Comparison of ENCODE assay signal across 11 cellular contexts in the genomic region with DNA sequence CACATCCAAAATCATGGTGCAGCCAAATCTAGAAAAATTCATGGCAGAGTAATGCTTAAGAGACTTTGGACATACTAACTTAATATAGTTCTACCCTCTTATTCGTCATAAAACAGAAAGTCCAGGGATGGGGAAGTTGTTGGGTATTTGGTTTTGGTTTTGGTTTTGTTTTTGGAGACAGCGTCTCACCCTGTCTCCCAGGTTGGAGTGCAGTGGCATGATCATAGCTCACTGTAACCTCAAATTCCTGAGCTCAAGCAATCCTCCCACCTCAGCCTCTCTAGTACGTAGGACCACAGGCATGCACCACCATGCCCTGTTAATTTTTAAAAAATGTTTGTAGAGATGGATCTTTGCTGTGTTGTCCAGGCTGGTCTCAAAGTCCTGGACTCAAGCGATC.
DNase-seq lines count a peak whose midpoint lies in the region; ATAC-seq and TF ChIP-seq lines count a peak whose summit lies in the region.
"Had no signal": no experiment of that assay in that cellular context is flagged by ENCODE, and none has a peak within 500 bp of the region (broad histone marks: within the 10 kb centered on the region; RNA-seq: fewer than 3 reads in every experiment).

No MANE protein-coding gene starts in this region.

- no peaks in the 10 kb centered on the region for H3K36me3 ChIP-seq in smooth muscle cell (ENCODE audit: low read depth)
- H3K36me3 ChIP-seq: Peyer's patch had no signal

- H3K4me1 ChIP-seq in smooth muscle cell (ENCODE audit: low read depth) = peaks cover 2% of the 10 kb centered on the region
- H3K4me1 ChIP-seq: A549, Peyer's patch had no signal

- H3K9ac ChIP-seq in smooth muscle cell (ENCODE audit: low read depth) = peak overlapping the region; percentile 39

- H3K27ac ChIP-seq in smooth muscle cell (ENCODE audit: low read depth) = peak overlapping the region; percentile 79
- H3K27ac ChIP-seq: A549, Peyer's patch had no signal

- POLR2A ChIA-PET in activated CD8-positive, alpha-beta T cell treated with anti-CD3 and anti-CD28 coated beads, Interleukin-2, amount 10 ng/mL, durations not matched to agents 7 days and 5 days (lab: Charles Lee) = no interaction called here
- POLR2A ChIA-PET in activated CD8-positive, alpha-beta T cell treated with anti-CD3 and anti-CD28 coated beads for 36 hours (lab: Charles Lee) = no interaction called here

- no peaks in the 10 kb centered on the region for H3K79me2 ChIP-seq in smooth muscle cell (ENCODE audit: low read depth)

- H3K36me3 Mint-ChIP-seq in activated CD8-positive, alpha-beta T cell treated with anti-CD3 and anti-CD28 coated beads, Interleukin-2, amount 10 ng/mL, durations not matched to agents 7 days and 5 days (ENCODE audit: low read depth) = no peaks in the 10 kb centered on the region
- no peaks in the 10 kb centered on the region for H3K36me3 Mint-ChIP-seq in activated CD8-positive, alpha-beta T cell treated with anti-CD3 and anti-CD28 coated beads for 36 hours (ENCODE audit: low read depth)

- WGBS in smooth muscle cell (ENCODE audit: low lambda C conversion rate) = 49% methylated on average over 4 of the region's 4 CpGs

- CTCF ChIA-PET in activated CD8-positive, alpha-beta T cell treated with anti-CD3 and anti-CD28 coated beads, Interleukin-2, amount 10 ng/mL, durations not matched to agents 7 days and 5 days (lab: Charles Lee) = no interaction called here
- CTCF ChIA-PET in activated CD8-positive, alpha-beta T cell treated with anti-CD3 and anti-CD28 coated beads for 36 hours (lab: Charles Lee) = no interaction called here

- peak overlapping the region; percentile 65 for H3K4me2 ChIP-seq in smooth muscle cell
- H3K4me2 ChIP-seq: A549 had no signal

- no peak for TF ChIP-seq CTCF in activated CD8-positive, alpha-beta T cell treated with anti-CD3 and anti-CD28 coated beads for 36 hours (IDR thresholded peaks at IDR 0.05)
- TF ChIP-seq CTCF in smooth muscle cell (IDR thresholded peaks at IDR 0.05; ENCODE audit: borderline replicate concordance, insufficient read depth, poor library complexity, severe bottlenecking) = no peak

- intact Hi-C loops in activated CD8-positive, alpha-beta T cell treated with anti-CD3 and anti-CD28 coated beads for 36 hours (cut with micrococcal nuclease) = no loop called here

- peaks cover 4% of the 10 kb centered on the region for H3K4me1 Mint-ChIP-seq in activated CD8-positive, alpha-beta T cell treated with anti-CD3 and anti-CD28 coated beads, Interleukin-2, amount 10 ng/mL, durations not matched to agents 7 days and 5 days (ENCODE audit: low read depth)
- H3K4me1 Mint-ChIP-seq in activated CD8-positive, alpha-beta T cell treated with anti-CD3 and anti-CD28 coated beads for 36 hours (ENCODE audit: low read depth) = no peaks in the 10 kb centered on the region

- H3K27me3 Mint-ChIP-seq in activated CD8-positive, alpha-beta T cell treated with anti-CD3 and anti-CD28 coated beads, Interleukin-2, amount 10 ng/mL, durations not matched to agents 7 days and 5 days (ENCODE audit: low read depth) = no peaks in the 10 kb centered on the region
- no peaks in the 10 kb centered on the region for H3K27me3 Mint-ChIP-seq in activated CD8-positive, alpha-beta T cell treated with anti-CD3 and anti-CD28 coated beads for 36 hours

- DNase-seq in activated CD8-positive, alpha-beta T cell treated with anti-CD3 and anti-CD28 coated beads, Interleukin-2, amount 10 ng/mL, durations not matched to agents 7 days and 5 days = no peak
- no peak for DNase-seq in activated CD8-positive, alpha-beta T cell treated with anti-CD3 and anti-CD28 coated beads for 36 hours
- DNase-seq in OCI-M1 (lab: John Stamatoyannopoulos, UW) (peak; percentile 85), smooth muscle cell (lab: John Stamatoyannopoulos, UW; ENCODE audit: unreplicated experiment) (no peak), DMS 273 treated with DMSO at 0.1 percent for 48 hours (lab: John Stamatoyannopoulos, UW) (no peak), NCI-H510A (lab: John Stamatoyannopoulos, UW) (no peak)
- no peak for DNase-seq in stimulated activated CD4-positive, alpha-beta T cell treated with anti-CD3 and anti-CD28 coated beads, Interleukin-4, amount 100 ng/mL, for 4 hours
- DNase-seq: activated CD8-positive, alpha-beta memory T cell treated with anti-CD3 and anti-CD28 coated beads, Interleukin-2, amount 50 U/mL, for 4 hours; Peyer's patch had no signal

- no peak for ATAC-seq in activated CD8-positive, alpha-beta T cell treated with anti-CD3 and anti-CD28 coated beads, Interleukin-2, amount 10 ng/mL, durations not matched to agents 7 days and 5 days
- no peak for ATAC-seq in activated CD8-positive, alpha-beta T cell treated with anti-CD3 and anti-CD28 coated beads for 36 hours
- ATAC-seq in HG03060 (IDR thresholded peaks at IDR 0.05; ENCODE audit: low read depth, unreplicated experiment) = peak; percentile 65
- ATAC-seq: A549 had no signal

- peaks cover 4% of the 10 kb centered on the region for H3F3A ChIP-seq in smooth muscle cell (ENCODE audit: low read depth)

- H4K20me1 ChIP-seq in smooth muscle cell (ENCODE audit: low read depth) = no peaks in the 10 kb centered on the region

- no peaks in the 10 kb centered on the region for H3K27me3 ChIP-seq in smooth muscle cell (ENCODE audit: low read depth)
- H3K27me3 ChIP-seq: Peyer's patch had no signal

- H3K27ac Mint-ChIP-seq in activated CD8-positive, alpha-beta T cell treated with anti-CD3 and anti-CD28 coated beads, Interleukin-2, amount 10 ng/mL, durations not matched to agents 7 days and 5 days = no peak overlapping the region
- no peak overlapping the region for H3K27ac Mint-ChIP-seq in activated CD8-positive, alpha-beta T cell treated with anti-CD3 and anti-CD28 coated beads for 36 hours

- no peaks in the 10 kb centered on the region for H3K9me3 Mint-ChIP-seq in activated CD8-positive, alpha-beta T cell treated with anti-CD3 and anti-CD28 coated beads, Interleukin-2, amount 10 ng/mL, durations not matched to agents 7 days and 5 days (ENCODE audit: insufficient read depth)
- H3K9me3 Mint-ChIP-seq in activated CD8-positive, alpha-beta T cell treated with anti-CD3 and anti-CD28 coated beads for 36 hours = peaks cover 6% of the 10 kb centered on the region

- H3K9me3 ChIP-seq in smooth muscle cell (replicated peaks; ENCODE audit: low read depth) = no peaks in the 10 kb centered on the region
- H3K9me3 ChIP-seq: A549, Peyer's patch had no signal

- H2AFZ ChIP-seq in smooth muscle cell (ENCODE audit: low read depth) = no peak overlapping the region

- peak overlapping the region; percentile 28 for H3K4me3 Mint-ChIP-seq in activated CD8-positive, alpha-beta T cell treated with anti-CD3 and anti-CD28 coated beads, Interleukin-2, amount 10 ng/mL, durations not matched to agents 7 days and 5 days
- H3K4me3 Mint-ChIP-seq in activated CD8-positive, alpha-beta T cell treated with anti-CD3 and anti-CD28 coated beads for 36 hours = no peak overlapping the region

- H3K4me3 ChIP-seq in smooth muscle cell = no peak overlapping the region
- H3K4me3 ChIP-seq: A549, Peyer's patch had no signal
